9 cellular contexts compared by ENCODE assay signal in the genomic region with DNA sequence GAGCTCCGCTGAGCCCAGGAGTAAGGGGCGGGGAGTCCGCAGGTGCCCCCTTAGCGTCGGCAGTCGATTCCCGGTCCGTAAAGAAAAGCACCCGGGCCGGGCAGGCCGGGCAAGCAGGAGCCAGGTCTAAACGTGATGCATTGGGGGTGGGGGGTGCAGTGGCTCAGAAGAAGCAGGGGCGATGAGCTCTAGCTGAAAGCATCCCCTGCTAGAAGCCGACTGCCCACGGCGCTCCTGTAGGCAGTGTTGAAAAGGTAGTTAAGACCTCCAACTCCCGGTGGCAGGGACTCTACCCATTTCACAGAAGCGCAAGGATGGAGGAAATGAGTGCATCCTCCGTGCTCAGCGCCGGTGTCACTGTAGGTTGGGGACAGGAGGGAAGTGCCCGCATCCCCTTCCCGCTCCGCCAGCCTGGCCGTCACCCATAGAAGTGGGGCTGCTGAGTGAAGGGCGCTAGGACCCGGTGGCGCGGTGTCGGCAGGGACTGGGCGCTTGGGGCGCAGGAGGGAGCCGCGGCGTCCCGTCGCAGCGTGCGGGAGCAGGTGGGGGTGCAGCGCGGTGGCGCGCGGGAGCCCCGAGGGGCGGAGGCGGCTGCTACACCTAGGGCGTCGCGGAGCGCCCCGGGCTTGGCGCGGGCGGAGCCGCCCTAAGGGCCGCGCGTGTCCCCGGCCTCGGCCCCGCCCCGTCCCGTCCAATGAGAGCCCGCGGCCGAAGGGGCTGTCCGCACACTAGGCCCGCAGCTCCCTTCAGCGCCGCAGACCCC. TPM values are rescaled to one million over a fixed set of nuclear protein-coding genes. Genes with fewer than 3 reads are reported as not detected.
DNase-seq lines count a peak whose midpoint lies in the region; ATAC-seq and TF ChIP-seq lines count a peak whose summit lies in the region.
"Had no signal": no experiment of that assay in that cellular context is flagged by ENCODE, and none has a peak within 500 bp of the region (broad histone marks: within the 10 kb centered on the region; RNA-seq: fewer than 3 reads in every experiment).

A gene (plus strand): TSS at position 724 of the 763 bp plus-strand sequence. CDS start 298 bp downstream, outside the sequence.

- 1% methylated on average over 44 to 71 of the region's 71 CpGs for WGBS in esophagus, 2 donors
- 1% methylated on average over 69 of the region's 71 CpGs; no CpG with 5 or more reads in 1 of the 2 donors for WGBS in transverse colon (ENCODE audit: low coverage in 1 of 2), 2 donors

- H3K9me3 ChIP-seq in esophagus (ENCODE audit: control insufficient read depth in 2 of 2, insufficient read depth in 1 of 2, low read depth in 1 of 2, low read length in 1 of 2) (no peaks in the 10 kb centered on the region), neural cell (ENCODE audit: low read length) (no peaks in the 10 kb centered on the region), transverse colon (no peaks in the 10 kb centered on the region)

- H3F3A ChIP-seq in neural cell (ENCODE audit: insufficient read depth, low read length, poor library complexity, severe bottlenecking) = no peaks in the 10 kb centered on the region

- ATAC-seq in HG02840 (IDR thresholded peaks at IDR 0.05; ENCODE audit: low FRiP score, unreplicated experiment) = no peak

- peak within 1 kb of the TSS; percentile 7 for H3K9ac ChIP-seq in neural cell (ENCODE audit: low read length)

- TF ChIP-seq RAD21 in neural cell (conservative IDR thresholded peaks at IDR 0.05) = no peak

- no peaks in the 10 kb centered on the region for H3K9me2 ChIP-seq in neural cell (ENCODE audit: insufficient read depth, low read length)

- H4K20me1 ChIP-seq in neural cell (ENCODE audit: insufficient read depth) = no peaks in the 10 kb centered on the region

- intact Hi-C loops in transverse colon (cut with DNase I; ENCODE audit: low total_unique reads) = no loop called here

- TF ChIP-seq EP300 in neural cell (conservative IDR thresholded peaks at IDR 0.05; ENCODE audit: poor library complexity, severe bottlenecking) (peak; percentile 18), transverse colon (IDR thresholded peaks at IDR 0.05; ENCODE audit: low read depth) (no peak)

- no peaks in the 10 kb centered on the region for H3K79me2 ChIP-seq in neural cell (replicated peaks; ENCODE audit: insufficient read depth, low read length)

- H2AFZ ChIP-seq in neural cell (ENCODE audit: low read depth, low read length) = peak within 1 kb of the TSS; percentile 33

- no peaks in the 10 kb centered on the region for H3K27me3 ChIP-seq in esophagus (ENCODE audit: control insufficient read depth in 1 of 2, insufficient read depth in 2 of 2, low read length in 2 of 2)
- peaks cover 61% of the 10 kb centered on the region for H3K27me3 ChIP-seq in neural cell (ENCODE audit: insufficient read depth, low read depth, low read length)
- peaks cover 36% of the 10 kb centered on the region for H3K27me3 ChIP-seq in transverse colon

- no peak for TF ChIP-seq CTCF in neural cell (IDR thresholded peaks at IDR 0.05; ENCODE audit: poor library complexity, severe bottlenecking)
- no peak for TF ChIP-seq CTCF in transverse colon (IDR thresholded peaks at IDR 0.05)

- H3K27ac ChIP-seq in esophagus (ENCODE audit: low read depth in 2 of 2, low read length in 1 of 2) (no peak within 1 kb of the TSS), neural cell (ENCODE audit: low read length) (no peak within 1 kb of the TSS), transverse colon (peak within 1 kb of the TSS; percentile 54 to 64 (median 57))
- H3K27ac ChIP-seq: epithelial cell of prostate had no signal

- in situ Hi-C loops in transverse colon (cut with MboI; ENCODE audit: low pct_ligation_motif_present in 1 of 4, low pct_unique_long_range_greater_than_20kb in 1 of 4, low sequenced_read_pairs in 3 of 4) = loop anchor here in 2 of 4 donors (10.0 to 25.0 kb wide), 2 partner anchors 104 to 106 kb away; a partner anchor contains a TSS

- H3K36me3 ChIP-seq in esophagus (ENCODE audit: control insufficient read depth in 2 of 2, insufficient read depth in 2 of 2, low read length in 1 of 2) = no peaks in the 10 kb centered on the region
- H3K36me3 ChIP-seq in neural cell (ENCODE audit: insufficient read depth, low read length) = no peaks in the 10 kb centered on the region
- H3K36me3 ChIP-seq in transverse colon = no peaks in the 10 kb centered on the region

- DNase-seq in NOMO-1 treated with DMSO at 0.1 percent for 48 hours (lab: John Stamatoyannopoulos, UW; ENCODE audit: unreplicated experiment) (peak; percentile 19), NOMO-1 treated with dmso at 0.1 percent for 144 hours (lab: John Stamatoyannopoulos, UW; ENCODE audit: unreplicated experiment) (no peak), NCI-H1105 treated with DMSO at 0.1 percent for 48 hours (lab: John Stamatoyannopoulos, UW) (peak; percentile 31), activated T-cell treated with anti-CD3 and anti-CD28 coated beads for 24 hours (ENCODE audit: low read depth) (peak; percentile 22), transverse colon (peak; percentile 49)

- peak within 1 kb of the TSS; percentile 35 for H3K4me2 ChIP-seq in neural cell (ENCODE audit: low read length)

- H3K4me3 ChIP-seq in esophagus (ENCODE audit: low read depth in 1 of 2, low read length in 2 of 2) (peak within 1 kb of the TSS; percentile 53 to 56), neural cell (ENCODE audit: low read length) (peak within 1 kb of the TSS; percentile 76), transverse colon (peak within 1 kb of the TSS; percentile 27 to 64 (median 48))

- TF ChIP-seq POLR2A in transverse colon (IDR thresholded peaks at IDR 0.05) = no peak

- H3K4me1 ChIP-seq in esophagus (ENCODE audit: control insufficient read depth in 2 of 2, insufficient read depth in 2 of 2, low read length in 1 of 2) (peaks cover 0 to 18% of the 10 kb centered on the region in 2 donors), transverse colon (peaks cover 10 to 19% (median 17%) of the 10 kb centered on the region in 4 donors)

TF ChIP-seq in neural cell, 6 proteins besides CTCF, POLR2A, EP300 and RAD21:
- peak; percentile 34 for TF ChIP-seq MXI1 (conservative IDR thresholded peaks at IDR 0.05; ENCODE audit: poor library complexity, severe bottlenecking)
- TF ChIP-seq SMC3 (conservative IDR thresholded peaks at IDR 0.05; ENCODE audit: poor library complexity) = no peak

RNA-seq across cellular contexts. Expression of the gene that starts here (rescaled TPM):
- polyA plus RNA-seq in esophagus = 1 to 10 TPM; 2.2 to 3.2 TPM
- 3.1 and 4.7 TPM in 2 replicates for polyA plus RNA-seq in neural cell
- polyA minus RNA-seq in neural cell = 3.7 and 6.8 TPM in 2 replicates
- total RNA-seq in transverse colon = 10 to 100 TPM in 2 of 4 donors, 1 to 10 TPM in 2; 7.9 to 17.3 (median 10.0) TPM

Comparison
In these comparisons a context has a peak if more than half of its experiments do, and no peak if none do; other contexts are left out.
1. H3K27ac ChIP-seq: peak in transverse colon (4 of 4); none in esophagus (0 of 2) and neural cell (single experiment).
2. Peak in every context shown above with its lines, with median percentiles within 50 percentile points of each other: H3K4me3 ChIP-seq.